Comparison of ENCODE assay signal across 1 cellular context in genomic region chr6:117568831-117569434, GRCh38.
TF ChIP-seq lines count a peak whose summit lies in the region.

No MANE protein-coding gene starts in this region.

TF ChIP-seq in GM12878, 131 proteins besides CTCF, POLR2A, EP300 and RAD21 (continued from another document):
- TF ChIP-seq ZBTB40 (IDR thresholded peaks at IDR 0.05; ENCODE audit: borderline replicate concordance), result no peak
- no peak for TF ChIP-seq TCF7 (IDR thresholded peaks at IDR 0.05; ENCODE audit: borderline replicate concordance)
- TF ChIP-seq JUNB (IDR thresholded peaks at IDR 0.05), result peak; percentile 35
- no peak for TF ChIP-seq HDAC6 (IDR thresholded peaks at IDR 0.05; ENCODE audit: unreplicated experiment)
- TF ChIP-seq EZH2 (IDR thresholded peaks at IDR 0.05; ENCODE audit: borderline replicate concordance, control insufficient read depth, low read depth, low read length), result no peak
- no peak for TF ChIP-seq SPI1 (IDR thresholded peaks at IDR 0.05; ENCODE audit: borderline replicate concordance, insufficient read depth, low read depth, low read length)
TF ChIP-seq in GM12878: peak in this region for 1.
